ENCODE assay signal across 13 cellular contexts in genomic region chr1:246483204-246483933, GRCh38. TPM values are rescaled to one million over a fixed set of nuclear protein-coding genes. Genes with fewer than 3 reads are reported as not detected.
DNase-seq lines count a peak whose midpoint lies in the region; ATAC-seq, FAIRE-seq and TF ChIP-seq lines count a peak whose summit lies in the region.
"Had no signal": no experiment of that assay in that cellular context is flagged by ENCODE, and none has a peak within 500 bp of the region (broad histone marks: within the 10 kb centered on the region; RNA-seq: fewer than 3 reads in every experiment).

No MANE protein-coding gene starts in this region.

- H3K27ac ChIP-seq in fibroblast of lung (ENCODE audit: insufficient read depth, low read length) = no peak overlapping the region
- no peak overlapping the region for H3K27ac ChIP-seq in pancreas

- H3K36me3 ChIP-seq in fibroblast of lung (ENCODE audit: control insufficient read depth, insufficient read depth, low read length) (no peaks in the 10 kb centered on the region), pancreas (no peaks in the 10 kb centered on the region)
- H3K36me3 ChIP-seq: ovary had no signal

- peaks cover 2% of the 10 kb centered on the region for H4K20me1 ChIP-seq in fibroblast of lung (ENCODE audit: control insufficient read depth, extremely low read depth, insufficient read depth, low read length)

- DNase-seq in AG08395 (ENCODE audit: low spot score) = peak; percentile 39
- peak; percentile 28 to 36 for DNase-seq in fibroblast of lung (ENCODE audit: low read depth in 2 of 2)
- no peak for DNase-seq in H4 (ENCODE audit: low spot score)
- DNase-seq in pancreas = no peak
- no peak for DNase-seq in OCI-M2 (lab: John Stamatoyannopoulos, UW; ENCODE audit: unreplicated experiment)
- DNase-seq: activated CD4-positive, alpha-beta T cell treated with anti-CD3 and anti-CD28 coated beads for 4 hours; central memory CD4-positive, alpha-beta T cell; COR-L47; ovary had no signal

- H3K4me1 ChIP-seq in fibroblast of lung (ENCODE audit: control insufficient read depth, extremely low read depth, insufficient read depth, low read length) (no peaks in the 10 kb centered on the region), pancreas (peaks cover 0 to 5% (median 2%) of the 10 kb centered on the region in 3 donors)

- no peaks in the 10 kb centered on the region for H3K79me2 ChIP-seq in fibroblast of lung (ENCODE audit: control insufficient read depth, insufficient read depth, low read length)

- intact Hi-C loops in pancreas (cut with DNase I) = no loop called here

- ATAC-seq in GM19328 (IDR thresholded peaks at IDR 0.05; ENCODE audit: unreplicated experiment) = peak; percentile 79
- ATAC-seq in HG03432 (IDR thresholded peaks at IDR 0.05; ENCODE audit: unreplicated experiment) = peak; percentile 58
- ATAC-seq in pancreas = no peak
- no peak for ATAC-seq in GM19324 (IDR thresholded peaks at IDR 0.05; ENCODE audit: low FRiP score, unreplicated experiment)

- no peak for TF ChIP-seq CTCF in fibroblast of lung (conservative IDR thresholded peaks at IDR 0.05 in 1 of 2, IDR thresholded peaks at IDR 0.05 in 1 of 2; ENCODE audit: low read depth in 1 of 2, low read length in 2 of 2)
- no peak for TF ChIP-seq CTCF in pancreas (IDR thresholded peaks at IDR 0.05)

- no peak for FAIRE-seq in pancreas (lab: Jason Lieb, UNC)
- FAIRE-seq: GM19239 had no signal

- H3K9me3 ChIP-seq in fibroblast of lung (ENCODE audit: control insufficient read depth, insufficient read depth, low read depth, low read length) (no peaks in the 10 kb centered on the region), pancreas (no peaks in the 10 kb centered on the region)
- H3K9me3 ChIP-seq: ovary had no signal

- peak overlapping the region; percentile 88 for H3K4me2 ChIP-seq in fibroblast of lung (ENCODE audit: extremely low read depth, insufficient read depth, low read length)

- no peaks in the 10 kb centered on the region for H3K27me3 ChIP-seq in fibroblast of lung (ENCODE audit: control insufficient read depth, insufficient read depth, low read length)
- no peaks in the 10 kb centered on the region for H3K27me3 ChIP-seq in pancreas
- H3K27me3 ChIP-seq: ovary had no signal

- H3K9ac ChIP-seq in fibroblast of lung (ENCODE audit: insufficient read depth, low read length) = no peak overlapping the region

- WGBS in pancreas, 2 donors = 0 to 1% methylated on average over 1 of the region's 1 CpG

- H2AFZ ChIP-seq in fibroblast of lung (ENCODE audit: low read length) = no peak overlapping the region

- H3K4me3 ChIP-seq in fibroblast of lung (replicated peaks in 1 of 4; ENCODE audit: control extremely low read depth in 1 of 4, insufficient read depth in 1 of 4, low read depth in 3 of 4, low read length in 4 of 4) (peak overlapping the region in 3 of 4 experiments; percentile 13 to 40 (median 29)), pancreas (no peak overlapping the region)
- H3K4me3 ChIP-seq: ovary had no signal

RNA-seq across cellular contexts. Expression of gene SMYD3, which starts 23.7 kb away (rescaled TPM):
- 69.4 and 71.7 TPM in 2 replicates for total RNA-seq in fibroblast of lung
- 30.1 and 83.1 TPM in 2 replicates for polyA plus RNA-seq in fibroblast of lung
- 32.4 and 71.3 TPM in 2 replicates for polyA plus RNA-seq in fibroblast of lung (2012)
- polyA minus RNA-seq in fibroblast of lung (ENCODE audit: low replicate concordance) = 11.2 and 31.2 TPM in 2 replicates
- 47.4 and 52.8 TPM in 2 replicates for total RNA-seq in H4 (2014; rRNA removed; shearing (Covaris generic))
- 10 to 100 TPM in 1 of 6 donors, 1 to 10 TPM in 5; 4.6 to 10.5 (median 6.7) TPM for total RNA-seq in pancreas
- polyA plus RNA-seq in pancreas = 1 to 10 TPM; 5.7 to 8.6 TPM

Comparison
In these comparisons a context has a peak if more than half of its experiments do, and no peak if none do; other contexts are left out.
1. DNase-seq: peak in AG08395 (single experiment) and fibroblast of lung (2 of 2); none in H4 (single experiment), pancreas (0 of 6) and OCI-M2 (single experiment).
2. ATAC-seq: peak in GM19328 (single experiment) and HG03432 (single experiment); none in pancreas (0 of 4) and GM19324 (single experiment).
3. H3K4me3 ChIP-seq: peak in fibroblast of lung (3 of 4); none in pancreas (0 of 4).